ENCODE assay signal across 26 cellular contexts in the genomic region with DNA sequence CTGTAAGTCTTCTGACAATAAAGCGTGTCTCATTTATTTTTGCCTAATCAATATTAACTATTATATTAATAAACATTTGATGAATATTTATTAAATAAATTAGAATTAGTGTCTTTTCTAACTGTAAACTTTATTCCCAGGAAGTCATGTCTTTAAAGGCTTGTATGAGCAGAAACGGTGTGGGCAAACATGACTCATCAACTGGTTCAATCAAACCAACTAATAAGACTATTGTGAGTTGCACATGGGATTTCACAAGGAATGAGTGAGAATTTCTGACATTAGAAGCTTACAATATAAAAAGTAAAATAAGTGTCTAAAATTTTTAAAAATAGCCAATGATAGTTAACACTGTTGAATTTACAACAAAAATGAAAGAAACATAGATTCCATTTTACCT.
"Had no signal": no experiment of that assay in that cellular context is flagged by ENCODE, and none has a peak within 500 bp of the region (broad histone marks: within the 10 kb centered on the region; RNA-seq: fewer than 3 reads in every experiment).

No MANE protein-coding gene starts in this region.

- H3K36me3 ChIP-seq: esophagus squamous epithelium, gastrocnemius medialis, left ventricle myocardium inferior, ovary, prostate gland, thyroid gland, upper lobe of right lung had no signal

- H3K9me3 ChIP-seq: esophagus squamous epithelium, gastrocnemius medialis, left ventricle myocardium inferior, ovary, prostate gland, thyroid gland, upper lobe of right lung had no signal

- DNase-seq: activated CD4-positive, alpha-beta T cell treated with anti-CD3 and anti-CD28 coated beads, Interleukin-2, amount 50 U/mL, for 1 hour; activated CD8-positive, alpha-beta T cell treated with anti-CD3 and anti-CD28 coated beads, Interleukin-2, amount 10 ng/mL, durations not matched to agents 7 days and 5 days; activated gamma-delta T cell treated with Interleukin-2 at 50 U/mL for 16 hours; activated T-cell treated with anti-CD3 and anti-CD28 coated beads, Interleukin-2, amount 50 U/mL, for 1 hour; anterior cingulate cortex; effector memory CD8-positive, alpha-beta T cell; esophagus squamous epithelium; gastrocnemius medialis; hippocampal formation; left ventricle myocardium inferior; naive thymus-derived CD8-positive, alpha-beta T cell; ovary; right cardiac atrium; stimulated activated CD4-positive, alpha-beta T cell treated with anti-CD3 and anti-CD28 coated beads, Interleukin-4, amount 100 ng/mL, for 4 hours; substantia nigra; T-cell; thyroid gland; upper lobe of right lung had no signal

- H3K27ac Mint-ChIP-seq: activated CD8-positive, alpha-beta T cell treated with anti-CD3 and anti-CD28 coated beads, Interleukin-2, amount 10 ng/mL, durations not matched to agents 7 days and 5 days; activated naive CD4-positive, alpha-beta T cell treated with anti-CD3 and anti-CD28 coated beads, Interleukin-2, amount 50 U/mL, for 24 hours; brain; effector memory CD8-positive, alpha-beta T cell; mesothelial cell of epicardium; stimulated activated naive CD8-positive, alpha-beta T cell treated with anti-CD3 and anti-CD28 coated beads, Interleukin-15, Interleukin-2, amounts not matched to agents 100 ng/mL and 50 ng/mL, for 24 hours; T-helper 2 cell treated with Interferon-gamma antibody and Interleukin-4, amounts not matched to agents 5 μg/mL and 100 μg/mL, for 36 hours had no signal

- H3K4me3 Mint-ChIP-seq: activated CD8-positive, alpha-beta T cell treated with anti-CD3 and anti-CD28 coated beads, Interleukin-2, amount 10 ng/mL, durations not matched to agents 7 days and 5 days; activated naive CD4-positive, alpha-beta T cell treated with anti-CD3 and anti-CD28 coated beads, Interleukin-2, amount 50 U/mL, for 24 hours; brain; central memory CD8-positive, alpha-beta T cell; effector memory CD8-positive, alpha-beta T cell; mesothelial cell of epicardium; naive thymus-derived CD8-positive, alpha-beta T cell; stimulated activated naive CD8-positive, alpha-beta T cell treated with anti-CD3 and anti-CD28 coated beads, Interleukin-15, Interleukin-2, amounts not matched to agents 100 ng/mL and 50 ng/mL, for 24 hours; T-cell; T-helper 2 cell treated with Interferon-gamma antibody and Interleukin-4, amounts not matched to agents 5 μg/mL and 100 μg/mL, for 36 hours had no signal

- H3K9me3 Mint-ChIP-seq: activated naive CD4-positive, alpha-beta T cell treated with anti-CD3 and anti-CD28 coated beads, Interleukin-2, amount 50 U/mL, for 24 hours; brain; central memory CD8-positive, alpha-beta T cell; effector memory CD8-positive, alpha-beta T cell; mesothelial cell of epicardium; naive thymus-derived CD8-positive, alpha-beta T cell; stimulated activated naive CD8-positive, alpha-beta T cell treated with anti-CD3 and anti-CD28 coated beads, Interleukin-15, Interleukin-2, amounts not matched to agents 100 ng/mL and 50 ng/mL, for 24 hours; T-cell; T-helper 2 cell treated with Interferon-gamma antibody and Interleukin-4, amounts not matched to agents 5 μg/mL and 100 μg/mL, for 36 hours had no signal

- H3K4me1 ChIP-seq: esophagus squamous epithelium, gastrocnemius medialis, left ventricle myocardium inferior, prostate gland, thyroid gland, upper lobe of right lung had no signal

- H3K4me1 Mint-ChIP-seq: brain; central memory CD8-positive, alpha-beta T cell had no signal

- H3K4me3 ChIP-seq: esophagus squamous epithelium, gastrocnemius medialis, left ventricle myocardium inferior, ovary, prostate gland, thyroid gland, upper lobe of right lung had no signal

- H3K27me3 Mint-ChIP-seq: activated naive CD4-positive, alpha-beta T cell treated with anti-CD3 and anti-CD28 coated beads, Interleukin-2, amount 50 U/mL, for 24 hours; brain; central memory CD8-positive, alpha-beta T cell; stimulated activated naive CD8-positive, alpha-beta T cell treated with anti-CD3 and anti-CD28 coated beads, Interleukin-15, Interleukin-2, amounts not matched to agents 100 ng/mL and 50 ng/mL, for 24 hours; T-cell had no signal

- H3K27ac ChIP-seq: esophagus squamous epithelium, gastrocnemius medialis, left ventricle myocardium inferior, ovary, prostate gland, thyroid gland, upper lobe of right lung, VCaP had no signal

- H3K36me3 Mint-ChIP-seq: activated naive CD4-positive, alpha-beta T cell treated with anti-CD3 and anti-CD28 coated beads, Interleukin-2, amount 50 U/mL, for 24 hours; brain; mesothelial cell of epicardium; T-cell had no signal

- H3K27me3 ChIP-seq: esophagus squamous epithelium, gastrocnemius medialis, ovary, thyroid gland, upper lobe of right lung had no signal
